In genomic region chr11:94674005-94674491, GRCh38 we compare ENCODE assay signal across 20 cellular contexts.
A peak's percentile ranks its signal among the peaks of the same experiment; 100 is the strongest.
DNase-seq lines count a peak whose midpoint lies in the region; ATAC-seq and TF ChIP-seq lines count a peak whose summit lies in the region.
"Had no signal": no experiment of that assay in that cellular context is flagged by ENCODE, and none has a peak within 500 bp of the region (broad histone marks: within the 10 kb centered on the region; RNA-seq: fewer than 3 reads in every experiment).

No MANE protein-coding gene starts in this region.

- no peak for TF ChIP-seq EP300 in gastroesophageal sphincter (IDR thresholded peaks at IDR 0.05)

- DNase-seq in Right ventricle myocardium inferior (ENCODE audit: missing footprints) (no peak), left ventricle myocardium inferior (no peak), NCI-H446 treated with DMSO at 0.1 percent for 48 hours (lab: John Stamatoyannopoulos, UW) (peak; percentile 69), uterus (peak; percentile 30 to 37), NCI-H1417 treated with DMSO at 0.1 percent for 48 hours (lab: John Stamatoyannopoulos, UW) (no peak)
- DNase-seq: activated B cell treated with CpG ODN at 0.5 μM for 24 hours; CD4-positive, CD25-positive, alpha-beta regulatory T cell; effector CD8-positive, alpha-beta T cell; EL; Karpas-422; NCI-H1930; NK-92 treated with Interleukin-12 subunit alpha and Interleukin-12 subunit beta, amount 100 ng/mL, for 24 hours; posterior cingulate gyrus; SHP77 treated with DMSO at 0.1 percent for 48 hours; stimulated activated naive CD8-positive, alpha-beta T cell treated with anti-CD3 and anti-CD28 coated beads, Interleukin-15, Interleukin-2, amounts not matched to agents 100 U/mL and 50 U/mL, for 24 hours had no signal

- no peak overlapping the region for H3K4me3 ChIP-seq in left ventricle myocardium inferior
- no peak overlapping the region for H3K4me3 ChIP-seq in gastroesophageal sphincter
- H3K4me3 ChIP-seq in uterus: no peak overlapping the region
- H3K4me3 ChIP-seq: A549, GM23338 had no signal

- H3K9me3 ChIP-seq in left ventricle myocardium inferior (replicated peaks) (peaks cover 11% of the 10 kb centered on the region), gastroesophageal sphincter (no peaks in the 10 kb centered on the region), uterus (no peaks in the 10 kb centered on the region)
- H3K9me3 ChIP-seq: A549 had no signal

- H3K36me3 ChIP-seq in left ventricle myocardium inferior (no peaks in the 10 kb centered on the region), gastroesophageal sphincter (no peaks in the 10 kb centered on the region), uterus (no peaks in the 10 kb centered on the region)

- H3K27ac ChIP-seq in left ventricle myocardium inferior (replicated peaks): no peak overlapping the region
- no peak overlapping the region for H3K27ac ChIP-seq in gastroesophageal sphincter
- no peak overlapping the region for H3K27ac ChIP-seq in uterus
- H3K27ac ChIP-seq: A549 had no signal

- ATAC-seq in Right ventricle myocardium inferior (peak; percentile 8), gastroesophageal sphincter (peak; percentile 13), HG02840 (IDR thresholded peaks at IDR 0.05; ENCODE audit: low FRiP score, unreplicated experiment) (no peak), esophagus mucosa (no peak)
- ATAC-seq: A549; GM23338; stimulated activated naive CD8-positive, alpha-beta T cell treated with anti-CD3 and anti-CD28 coated beads, Interleukin-15, Interleukin-2, amounts not matched to agents 100 U/mL and 50 U/mL, for 24 hours had no signal

- TF ChIP-seq POLR2A in gastroesophageal sphincter (IDR thresholded peaks at IDR 0.05): no peak
- TF ChIP-seq POLR2A in uterus (IDR thresholded peaks at IDR 0.05): no peak

- H3K27me3 ChIP-seq in left ventricle myocardium inferior (ENCODE audit: low read depth) (no peaks in the 10 kb centered on the region), gastroesophageal sphincter (no peaks in the 10 kb centered on the region), uterus (no peaks in the 10 kb centered on the region)

- 49 to 57% methylated on average over 4 of the region's 5 CpGs for WGBS in gastroesophageal sphincter (ENCODE audit: low coverage in 1 of 2), 2 donors

- H3K4me1 ChIP-seq in left ventricle myocardium inferior: peaks cover 7% of the 10 kb centered on the region
- peaks cover 0 to 10% (median 0%) of the 10 kb centered on the region in 3 donors for H3K4me1 ChIP-seq in gastroesophageal sphincter
- H3K4me1 ChIP-seq in uterus: peaks cover 0 to 5% of the 10 kb centered on the region in 2 donors
- H3K4me1 ChIP-seq: A549 had no signal

- intact Hi-C loops in Right ventricle myocardium inferior (cut with DNase I) (no loop called here), left ventricle myocardium inferior (cut with micrococcal nuclease) (no loop called here), uterus (cut with DNase I; ENCODE audit: low total_unique reads) (no loop called here)

- TF ChIP-seq CTCF in left ventricle myocardium inferior (IDR thresholded peaks at IDR 0.05; ENCODE audit: borderline replicate concordance): no peak
- no peak for TF ChIP-seq CTCF in gastroesophageal sphincter (IDR thresholded peaks at IDR 0.05)
- TF ChIP-seq CTCF in uterus (IDR thresholded peaks at IDR 0.05): no peak

Comparison
In these comparisons a context has a peak if more than half of its experiments do, and no peak if none do; other contexts are left out.
1. ATAC-seq: peak in Right ventricle myocardium inferior (single experiment) and gastroesophageal sphincter (single experiment); none in HG02840 (single experiment) and esophagus mucosa (single experiment).
2. DNase-seq: peak in NCI-H446 treated with DMSO at 0.1 percent for 48 hours (single experiment) and uterus (2 of 2); none in Right ventricle myocardium inferior (single experiment), left ventricle myocardium inferior (single experiment) and NCI-H1417 treated with DMSO at 0.1 percent for 48 hours (single experiment).